Comparison of ENCODE assay signal across 8 cellular contexts in the genomic region with DNA sequence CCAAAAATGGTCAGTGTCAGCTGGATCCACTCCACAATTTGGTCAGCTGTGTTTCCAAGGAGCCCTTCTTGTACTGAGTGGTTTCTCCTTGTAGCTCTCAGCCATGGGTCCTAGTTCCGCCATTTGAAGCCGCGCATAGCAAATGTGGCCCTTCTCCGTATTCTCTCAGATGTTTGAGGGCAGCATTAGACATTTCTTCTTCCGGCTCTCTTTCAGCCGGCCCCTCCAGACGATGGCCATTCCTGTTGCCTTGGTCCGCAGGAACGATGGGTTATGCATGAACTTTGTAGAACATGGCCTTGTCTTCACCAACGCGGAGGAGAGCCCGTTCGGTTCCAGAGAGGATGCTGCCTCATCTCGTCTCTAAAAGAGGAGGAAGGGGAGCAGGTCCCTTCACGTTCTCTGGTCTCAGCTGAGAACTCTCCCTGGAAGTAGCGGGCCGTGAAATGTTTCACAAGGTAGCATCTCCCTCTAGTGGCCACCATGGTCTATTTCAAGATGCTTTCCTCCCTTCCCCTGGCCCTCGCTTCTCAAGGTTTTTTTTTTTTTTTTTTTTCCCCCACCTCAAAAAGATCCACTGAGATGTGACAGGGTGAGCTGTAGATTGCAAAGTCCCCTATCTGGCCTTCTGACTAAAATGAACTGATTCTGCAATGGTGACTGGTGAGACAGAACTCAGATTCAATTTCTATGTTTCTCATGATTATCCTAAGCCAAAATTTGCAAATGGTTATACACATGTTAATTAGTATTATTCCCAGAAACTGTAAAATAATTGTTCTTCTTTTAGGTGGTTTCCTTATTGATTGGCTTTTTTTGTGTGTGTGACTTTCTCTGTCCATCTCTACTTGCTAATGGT.
DNase-seq lines count a peak whose midpoint lies in the region; ATAC-seq and TF ChIP-seq lines count a peak whose summit lies in the region.

No MANE protein-coding gene starts in this region.

- no peaks in the 10 kb centered on the region for H3K79me2 ChIP-seq in OCI-LY3 (ENCODE audit: low read length)

- H3K27ac ChIP-seq in C4-2B, result no peak overlapping the region
- no peak overlapping the region for H3K27ac ChIP-seq in HUES6 (ENCODE audit: low read depth, low read length)
- no peak overlapping the region for H3K27ac ChIP-seq in OCI-LY3 (ENCODE audit: low read length)
- H3K27ac ChIP-seq in muscle layer of colon (ENCODE audit: low read depth, low read length), result peak overlapping the region; percentile 10

- H2AFZ ChIP-seq in OCI-LY3 (ENCODE audit: low read depth, low read length), result peak overlapping the region; percentile 89

- H3K4me3 ChIP-seq in HUES6 (ENCODE audit: low read depth, low read length) (peak overlapping the region; percentile 73), OCI-LY3 (ENCODE audit: low read length) (peak overlapping the region; percentile 82), muscle layer of colon (ENCODE audit: low read depth in 1 of 2, low read length in 2 of 2) (peak overlapping the region; percentile 48 to 76)

- no peak for TF ChIP-seq POLR2A in erythroblast (IDR thresholded peaks at IDR 0.05; ENCODE audit: low read length)

- peak; percentile 80 for TF ChIP-seq CTCF in C4-2B (conservative IDR thresholded peaks at IDR 0.05)
- TF ChIP-seq CTCF in OCI-LY3 (IDR thresholded peaks at IDR 0.05; ENCODE audit: low read depth, low read length), result peak; percentile 73

- H3K4me1 ChIP-seq in HUES6 (ENCODE audit: control insufficient read depth, insufficient read depth, low read length) (peaks cover 9% of the 10 kb centered on the region; the same call in 1 of the 2 replicates), OCI-LY3 (ENCODE audit: low read length) (0 out of 2 replicates have a peak, but pooled peaks cover 7% of the 10 kb centered on the region), muscle layer of colon (ENCODE audit: insufficient read depth, low read length) (peaks cover 3% of the 10 kb centered on the region)

- ATAC-seq in GM19438 (IDR thresholded peaks at IDR 0.05; ENCODE audit: low read depth, unreplicated experiment), result peak; percentile 60

- H3K9ac ChIP-seq in HUES6 (ENCODE audit: low read length) (peak overlapping the region; percentile 35), OCI-LY3 (ENCODE audit: low read length) (peak overlapping the region; percentile 39), muscle layer of colon (ENCODE audit: low read length) (peak overlapping the region; percentile 7)

- no peaks in the 10 kb centered on the region for H3K36me3 ChIP-seq in HUES6 (ENCODE audit: control insufficient read depth, insufficient read depth, low read length)
- no peaks in the 10 kb centered on the region for H3K36me3 ChIP-seq in OCI-LY3 (replicated peaks; ENCODE audit: low read depth, low read length)
- H3K36me3 ChIP-seq in muscle layer of colon (ENCODE audit: insufficient read depth, low read length), result no peaks in the 10 kb centered on the region

- H3K4me2 ChIP-seq in OCI-LY3 (ENCODE audit: low read length), result peak overlapping the region; percentile 96

- no peaks in the 10 kb centered on the region for H3K9me3 ChIP-seq in HUES6 (ENCODE audit: control insufficient read depth, insufficient read depth, low read depth, low read length)
- H3K9me3 ChIP-seq in OCI-LY3 (ENCODE audit: insufficient read depth, low read length), result no peaks in the 10 kb centered on the region
- H3K9me3 ChIP-seq in muscle layer of colon (ENCODE audit: low read length), result no peaks in the 10 kb centered on the region

- DNase-seq in activated T-cell treated with anti-CD3 and anti-CD28 coated beads for 1 hour (ENCODE audit: low read depth) (peak; percentile 42), erythroblast (lab: John Stamatoyannopoulos, UW) (peak; percentile 79 to 86)
- DNase-seq in stimulated activated CD8-positive, alpha-beta memory T cell treated with anti-CD3 and anti-CD28 coated beads, Interleukin-7, amount 100 ng/mL, for 24 hours (ENCODE audit: low read depth), result peak; percentile 25

- H3K27me3 ChIP-seq in HUES6 (ENCODE audit: control insufficient read depth, insufficient read depth, low read length) (no peaks in the 10 kb centered on the region; the same call in 1 of the 2 replicates), OCI-LY3 (ENCODE audit: low read depth, low read length) (peaks cover 20% of the 10 kb centered on the region), muscle layer of colon (ENCODE audit: control insufficient read depth in 1 of 2, insufficient read depth in 2 of 2, low read length in 2 of 2) (no peaks in the 10 kb centered on the region)

- H4K20me1 ChIP-seq in OCI-LY3 (ENCODE audit: insufficient read depth, low read length), result no peaks in the 10 kb centered on the region

Comparison
In these comparisons a context has a peak if more than half of its experiments do, and no peak if none do; other contexts are left out.
1. DNase-seq: peak in every context shown above with its lines; median percentile 82 in erythroblast; 42 in activated T-cell treated with anti-CD3 and anti-CD28 coated beads for 1 hour; 25 in stimulated activated CD8-positive, alpha-beta memory T cell treated with anti-CD3 and anti-CD28 coated beads, Interleukin-7, amount 100 ng/mL, for 24 hours.